21 cellular contexts compared by ENCODE assay signal in genomic region chr4:38533024-38533556, GRCh38.
DNase-seq lines count a peak whose midpoint lies in the region; ATAC-seq and TF ChIP-seq lines count a peak whose summit lies in the region.
"Had no signal": no experiment of that assay in that cellular context is flagged by ENCODE, and none has a peak within 500 bp of the region (broad histone marks: within the 10 kb centered on the region; RNA-seq: fewer than 3 reads in every experiment).

No MANE protein-coding gene starts in this region.

- H3K36me3 Mint-ChIP-seq in CD14-positive monocyte (peaks cover 0 to 2% of the 10 kb centered on the region in 2 donors), brain (no peaks in the 10 kb centered on the region)

- H3K27ac Mint-ChIP-seq in CD14-positive monocyte (peak overlapping the region in 6 of 7 donors; percentile 23 to 79 (median 64)), brain (peak overlapping the region in 4 of 5 experiments; percentile 4 to 70 (median 20))
- H3K27ac Mint-ChIP-seq: HFFc6 had no signal

- H3K4me1 Mint-ChIP-seq in CD14-positive monocyte (peaks cover 57% of the 10 kb centered on the region), brain (peaks cover 33% of the 10 kb centered on the region)

- 21 to 34% methylated on average over 5 to 7 of the region's 7 CpGs for WGBS in gastroesophageal sphincter (ENCODE audit: low coverage in 1 of 2), 2 donors
- 41 to 60% (median 45%) methylated on average over 7 of the region's 7 CpGs for WGBS in psoas muscle, 3 donors

- TF ChIP-seq POLR2A in gastroesophageal sphincter (IDR thresholded peaks at IDR 0.05) = no peak

- TF ChIP-seq CTCF in CD14-positive monocyte (IDR thresholded peaks at IDR 0.05) (no peak), brain (conservative IDR thresholded peaks at IDR 0.05) (no peak), gastroesophageal sphincter (IDR thresholded peaks at IDR 0.05) (no peak), neutrophil (IDR thresholded peaks at IDR 0.05) (no peak), foreskin keratinocyte (conservative IDR thresholded peaks at IDR 0.05) (no peak), psoas muscle (IDR thresholded peaks at IDR 0.05) (no peak), BE2C (IDR thresholded peaks at IDR 0.05; ENCODE audit: low read depth, low read length) (no peak)

- H3K4me3 ChIP-seq in gastroesophageal sphincter (no peak overlapping the region), neutrophil (ENCODE audit: low read depth in 1 of 2, low read length in 1 of 2) (no peak overlapping the region), psoas muscle (no peak overlapping the region), BE2C (ENCODE audit: low read depth, low read length) (no peak overlapping the region)
- H3K4me3 ChIP-seq: A549; BLaER1 treated with 17β-estradiol and CSF1 and Interleukin-3, amounts not matched to agents 10 nM and 100 nM had no signal

- H3K9me3 ChIP-seq in gastroesophageal sphincter (no peaks in the 10 kb centered on the region), neutrophil (no peaks in the 10 kb centered on the region), psoas muscle (no peaks in the 10 kb centered on the region), BE2C (no peaks in the 10 kb centered on the region)
- H3K9me3 ChIP-seq: A549 had no signal

- H3K4me1 ChIP-seq in gastroesophageal sphincter (peaks cover 0 to 33% (median 8%) of the 10 kb centered on the region in 3 donors), neutrophil (ENCODE audit: control insufficient read depth in 1 of 2, insufficient read depth in 1 of 2, low read depth in 1 of 2, low read length in 1 of 2) (peaks cover 34 to 35% of the 10 kb centered on the region in 2 experiments), foreskin keratinocyte (peaks cover 5% of the 10 kb centered on the region), psoas muscle (no peaks in the 10 kb centered on the region), BE2C (no peaks in the 10 kb centered on the region)
- H3K4me1 ChIP-seq: A549 had no signal

- no peak for DNase-seq in CD14-positive monocyte (ENCODE audit: low spot score)
- DNase-seq in foreskin keratinocyte = no peak
- no peak for DNase-seq in nucleus accumbens (lab: John Stamatoyannopoulos, UW)
- DNase-seq in psoas muscle = no peak
- no peak for DNase-seq in BE2C
- DNase-seq: DMS79 treated with DMSO at 0.1 percent for 48 hours, H7, HFFc6, NCI-H1092, NCI-H1436 treated with DMSO at 0.1 percent for 48 hours, NCI-H2029, NCI-H526, PC-3, RPMI8226, SHP77 treated with DMSO at 0.1 percent for 48 hours had no signal

- H3K27ac ChIP-seq in gastroesophageal sphincter (peak overlapping the region in 3 of 4 donors; percentile 22 to 50 (median 24)), neutrophil (peak overlapping the region; percentile 40), foreskin keratinocyte (no peak overlapping the region), psoas muscle (no peak overlapping the region)
- H3K27ac ChIP-seq: A549; BLaER1 treated with 17β-estradiol and CSF1 and Interleukin-3, amounts not matched to agents 10 nM and 100 nM; HL-60 had no signal

- H3K4me3 Mint-ChIP-seq in CD14-positive monocyte = no peak overlapping the region
- H3K4me3 Mint-ChIP-seq in brain = peak overlapping the region in 1 of 5 experiments; percentile 17
- H3K4me3 Mint-ChIP-seq: HFFc6 had no signal

- intact Hi-C loops in CD14-positive monocyte (cut with micrococcal nuclease) (no loop called here), psoas muscle (cut with DNase I) (no loop called here)

- TF ChIP-seq EP300 in gastroesophageal sphincter (IDR thresholded peaks at IDR 0.05) = no peak

- no peaks in the 10 kb centered on the region for H3K27me3 ChIP-seq in gastroesophageal sphincter
- H3K27me3 ChIP-seq in neutrophil = no peaks in the 10 kb centered on the region
- H3K27me3 ChIP-seq in foreskin keratinocyte = no peaks in the 10 kb centered on the region
- no peaks in the 10 kb centered on the region for H3K27me3 ChIP-seq in psoas muscle (ENCODE audit: insufficient read depth in 3 of 3, low read length in 2 of 3)
- no peaks in the 10 kb centered on the region for H3K27me3 ChIP-seq in BE2C
- H3K27me3 ChIP-seq: BLaER1 treated with 17β-estradiol and CSF1 and Interleukin-3, amounts not matched to agents 10 nM and 100 nM had no signal

- peaks cover 0 to 11% (median 2%) of the 10 kb centered on the region in 3 donors for H3K27me3 Mint-ChIP-seq in CD14-positive monocyte (ENCODE audit: low read depth in 3 of 3)
- H3K27me3 Mint-ChIP-seq in brain = no peaks in the 10 kb centered on the region

- H3K9me3 Mint-ChIP-seq in CD14-positive monocyte (peaks cover 0 to 7% (median 0%) of the 10 kb centered on the region in 7 donors), brain (peaks cover 0 to 8% (median 0%) of the 10 kb centered on the region in 5 experiments)
- H3K9me3 Mint-ChIP-seq: HFFc6 had no signal

- no peaks in the 10 kb centered on the region for H3K36me3 ChIP-seq in gastroesophageal sphincter
- no peaks in the 10 kb centered on the region for H3K36me3 ChIP-seq in neutrophil
- no peaks in the 10 kb centered on the region for H3K36me3 ChIP-seq in psoas muscle (ENCODE audit: insufficient read depth in 1 of 2, low read depth in 1 of 2)
- H3K36me3 ChIP-seq in BE2C = no peaks in the 10 kb centered on the region
- H3K36me3 ChIP-seq: BLaER1 treated with 17β-estradiol and CSF1 and Interleukin-3, amounts not matched to agents 10 nM and 100 nM had no signal

- ATAC-seq in gastroesophageal sphincter = peak; percentile 26
- ATAC-seq in foreskin keratinocyte = no peak
- no peak for ATAC-seq in psoas muscle
- ATAC-seq: A549, PC-3 had no signal

Comparison
In these comparisons a context has a peak if more than half of its experiments do, and no peak if none do; other contexts are left out.
1. H3K27ac ChIP-seq: peak in gastroesophageal sphincter (3 of 4) and neutrophil (single experiment); none in foreskin keratinocyte (single experiment) and psoas muscle (single experiment).